In genomic region chr22:45997775-45998637, GRCh38 we compare ENCODE assay signal across 9 cellular contexts. TPM values are rescaled to one million over a fixed set of nuclear protein-coding genes. Genes with fewer than 3 reads are reported as not detected.
DNase-seq lines count a peak whose midpoint lies in the region; ATAC-seq and TF ChIP-seq lines count a peak whose summit lies in the region.
"Had no signal": no experiment of that assay in that cellular context is flagged by ENCODE, and none has a peak within 500 bp of the region (broad histone marks: within the 10 kb centered on the region; RNA-seq: fewer than 3 reads in every experiment).

No MANE protein-coding gene starts in this region.

- POLR2A ChIA-PET in SK-N-SH (lab: Yijun Ruan, JAX) = interaction anchor here (0.5 to 2.7 kb wide), 9 partner anchors 8 to 117 kb away, joined by 3 to 13 read pairs (median 6); no protein-coding TSS in a partner anchor

- H3K4me3 Mint-ChIP-seq in activated T-helper 1 cell treated with anti-CD3 and anti-CD28 coated beads, Interleukin-12 subunit alpha, Interleukin-12 subunit beta, Interleukin-2, Interleukin-4 antibody, amounts not matched to agents 30 ng/mL and 10 ng/mL and 1 ng/mL, durations not matched to agents 14 hours and 24 hours and 36 hours = no peak overlapping the region

- H3K4me2 ChIP-seq in SK-N-SH = peak overlapping the region; percentile 87

- no peaks in the 10 kb centered on the region for H3K36me3 Mint-ChIP-seq in activated T-helper 1 cell treated with anti-CD3 and anti-CD28 coated beads, Interleukin-12 subunit alpha, Interleukin-12 subunit beta, Interleukin-2, Interleukin-4 antibody, amounts not matched to agents 30 ng/mL and 10 ng/mL and 1 ng/mL, durations not matched to agents 14 hours and 24 hours and 36 hours (ENCODE audit: low read depth)

- peaks cover 24% of the 10 kb centered on the region for H3K79me2 ChIP-seq in SK-N-SH (ENCODE audit: insufficient read depth)

- CTCF ChIA-PET in SK-N-SH (lab: Yijun Ruan, JAX) = interaction anchor here (0.6 to 6.5 kb wide), 10 partner anchors 9 to 357 kb away, joined by 3 to 108 read pairs (median 6); no protein-coding TSS in a partner anchor

- peak in 3 of 4 donors; percentile 43 to 50 (median 50) for ATAC-seq in heart left ventricle

- no peak overlapping the region for H2AFZ ChIP-seq in SK-N-SH (ENCODE audit: low read depth)

- TF ChIP-seq POLR2A in heart left ventricle (IDR thresholded peaks at IDR 0.05) = no peak

- TF ChIP-seq RAD21 in SK-N-SH (IDR thresholded peaks at IDR 0.05; ENCODE audit: low read length) = no peak

- TF ChIP-seq CTCF in SK-N-SH (IDR thresholded peaks at IDR 0.05) (no peak), heart left ventricle (IDR thresholded peaks at IDR 0.05) (no peak)

- H3K36me3 ChIP-seq in SK-N-SH (replicated peaks in 1 of 2; ENCODE audit: control insufficient read depth in 1 of 2, insufficient read depth in 2 of 2, low read length in 1 of 2) (no peaks in the 10 kb centered on the region), heart left ventricle (no peaks in the 10 kb centered on the region)

- no peaks in the 10 kb centered on the region for H3K9me3 Mint-ChIP-seq in activated T-helper 1 cell treated with anti-CD3 and anti-CD28 coated beads, Interleukin-12 subunit alpha, Interleukin-12 subunit beta, Interleukin-2, Interleukin-4 antibody, amounts not matched to agents 30 ng/mL and 10 ng/mL and 1 ng/mL, durations not matched to agents 14 hours and 24 hours and 36 hours

- no peak; a peak in 1 of 4 replicates for TF ChIP-seq EP300 in SK-N-SH (IDR thresholded peaks at IDR 0.05; ENCODE audit: borderline replicate concordance in 1 of 2, low read depth in 1 of 2, low read length in 1 of 2)

- peaks cover 2% of the 10 kb centered on the region for H3K27me3 Mint-ChIP-seq in activated T-helper 1 cell treated with anti-CD3 and anti-CD28 coated beads, Interleukin-12 subunit alpha, Interleukin-12 subunit beta, Interleukin-2, Interleukin-4 antibody, amounts not matched to agents 30 ng/mL and 10 ng/mL and 1 ng/mL, durations not matched to agents 14 hours and 24 hours and 36 hours (ENCODE audit: insufficient read depth)

- WGBS in SK-N-SH (ENCODE audit: low lambda C conversion rate) = 77% methylated on average over 13 of the region's 17 CpGs
- WGBS in heart left ventricle, 4 donors = 44 to 65% (median 58%) methylated on average over 13 to 17 of the region's 17 CpGs

- H3K9me3 ChIP-seq in SK-N-SH = no peaks in the 10 kb centered on the region
- H3K9me3 ChIP-seq in heart left ventricle = no peaks in the 10 kb centered on the region

- H4K20me1 ChIP-seq in SK-N-SH (ENCODE audit: insufficient read depth) = no peaks in the 10 kb centered on the region

- peak overlapping the region; percentile 67; the same call in 1 of the 2 replicates for H3K9ac ChIP-seq in SK-N-SH

- peaks cover 11% of the 10 kb centered on the region for H3F3A ChIP-seq in SK-N-SH (replicated peaks; ENCODE audit: insufficient read depth)

- DNase-seq in HCEC 1CT (peak; percentile 63), SK-N-SH (peak; percentile 91), heart left ventricle (peak in 3 of 5 donors; percentile 30 to 62 (median 37)), OCI-M1 (lab: John Stamatoyannopoulos, UW) (no peak), HuH-7.5 (ENCODE audit: low spot score) (no peak), NCI-H510A (lab: John Stamatoyannopoulos, UW) (no peak)
- no peak for DNase-seq in activated T-helper 1 cell treated with anti-CD3 and anti-CD28 coated beads, Interleukin-12 subunit alpha, Interleukin-12 subunit beta, Interleukin-2, Interleukin-4 antibody, amounts not matched to agents 30 ng/mL and 10 ng/mL and 1 ng/mL, durations not matched to agents 14 hours and 24 hours and 36 hours (ENCODE audit: low spot score)

- no peaks in the 10 kb centered on the region for H3K9me2 ChIP-seq in SK-N-SH

- H3K27ac Mint-ChIP-seq in activated T-helper 1 cell treated with anti-CD3 and anti-CD28 coated beads, Interleukin-12 subunit alpha, Interleukin-12 subunit beta, Interleukin-2, Interleukin-4 antibody, amounts not matched to agents 30 ng/mL and 10 ng/mL and 1 ng/mL, durations not matched to agents 14 hours and 24 hours and 36 hours = no peak overlapping the region

- H3K27ac ChIP-seq in SK-N-SH (ENCODE audit: low read depth in 2 of 2, low read length in 1 of 2) (peak overlapping the region; percentile 96 to 97), heart left ventricle (peak overlapping the region; percentile 51 to 97 (median 90)), skin epidermis (peak overlapping the region in 20 of 21 experiments; percentile 48 to 95 (median 82))

- no peaks in the 10 kb centered on the region for H3K4me1 Mint-ChIP-seq in activated T-helper 1 cell treated with anti-CD3 and anti-CD28 coated beads, Interleukin-12 subunit alpha, Interleukin-12 subunit beta, Interleukin-2, Interleukin-4 antibody, amounts not matched to agents 30 ng/mL and 10 ng/mL and 1 ng/mL, durations not matched to agents 14 hours and 24 hours and 36 hours (ENCODE audit: low read depth)

- H3K4me1 ChIP-seq in SK-N-SH (ENCODE audit: control insufficient read depth in 1 of 2, insufficient read depth in 2 of 2, low read depth in 1 of 2, low read length in 1 of 2) = peaks cover 35 to 68% of the 10 kb centered on the region in 2 experiments
- H3K4me1 ChIP-seq in heart left ventricle = peaks cover 26 to 84% (median 77%) of the 10 kb centered on the region in 12 donors

- intact Hi-C loops in heart left ventricle (cut with DNase I) = loop anchor here in 7 of 10 donors (1.0 to 10.0 kb wide), 8 partner anchors 16 to 547 kb away; partner anchors contain the start of genes PKDREJ (in 1 of the 7) and TTC38 (in 1 of the 7)
- intact Hi-C loops in activated T-helper 1 cell treated with anti-CD3 and anti-CD28 coated beads, Interleukin-12 subunit alpha, Interleukin-12 subunit beta, Interleukin-2, Interleukin-4 antibody, amounts not matched to agents 30 ng/mL and 10 ng/mL and 1 ng/mL, durations not matched to agents 14 hours and 24 hours and 36 hours (cut with micrococcal nuclease) = no loop called here

- H3K4me3 ChIP-seq in SK-N-SH (ENCODE audit: low read depth in 2 of 2, low read length in 1 of 2) (peak overlapping the region in 1 of 2 experiments; percentile 26; a peak in 1 of 4 replicates), heart left ventricle (peak overlapping the region in 4 of 12 donors; percentile 1 to 20 (median 10)), skin epidermis (no peak overlapping the region)

- H3K27me3 ChIP-seq in SK-N-SH (ENCODE audit: insufficient read depth) (no peaks in the 10 kb centered on the region), heart left ventricle (no peaks in the 10 kb centered on the region)

TF ChIP-seq in SK-N-SH, 30 proteins besides CTCF, POLR2A, EP300 and RAD21 (continues in another document):
- TF ChIP-seq MEF2A (IDR thresholded peaks at IDR 0.05; ENCODE audit: borderline replicate concordance, low read depth) (no peak), POLR2AphosphoS5 (IDR thresholded peaks at IDR 0.05; ENCODE audit: low read depth, low read length) (no peak; the same call in 1 of the 2 replicates), USF1 (IDR thresholded peaks at IDR 0.05; ENCODE audit: borderline replicate concordance, low read depth) (no peak), JUND (IDR thresholded peaks at IDR 0.05) (no peak), FOSL2 (IDR thresholded peaks at IDR 0.05; ENCODE audit: borderline replicate concordance, low read depth) (no peak), IRF3 (IDR thresholded peaks at IDR 0.05; ENCODE audit: low read depth, low read length) (no peak), ZBTB33 (IDR thresholded peaks at IDR 0.05; ENCODE audit: borderline replicate concordance, low read depth) (no peak), FOXJ3 (CRISPR knock-in tag; IDR thresholded peaks at IDR 0.05) (no peak), TEAD4 (IDR thresholded peaks at IDR 0.05; ENCODE audit: borderline replicate concordance, insufficient read depth) (no peak)

RNA-seq across cellular contexts. Expression of gene WNT7B, which starts 21.0 kb away (rescaled TPM):
- 0.13 TPM in 1 of 2 replicates, not detected in the other for polyA plus RNA-seq in SK-N-SH (2012; rRNA removed)
- polyA plus RNA-seq in SK-N-SH (2012; cell fraction: cytosol; rRNA removed) = 0.01 and 0.20 TPM in 2 replicates
- polyA plus RNA-seq in SK-N-SH (2012; cell fraction: nucleus; rRNA removed) = 0.08 TPM in 2 replicates
- under 1 TPM in 1 of 9 donors, not detected in 8; 0.36 TPM for total RNA-seq in heart left ventricle
- polyA plus RNA-seq in heart left ventricle = not detected
- not detected in 2 replicates for total RNA-seq in activated T-helper 1 cell treated with anti-CD3 and anti-CD28 coated beads, Interleukin-12 subunit alpha, Interleukin-12 subunit beta, Interleukin-2, Interleukin-4 antibody, amounts not matched to agents 30 ng/mL and 10 ng/mL and 1 ng/mL, durations not matched to agents 14 hours and 24 hours and 36 hours
- total RNA-seq: lung microvascular endothelial cell had no signal

Comparison
In these comparisons a context has a peak if more than half of its experiments do, and no peak if none do; other contexts are left out.
1. DNase-seq: peak in HCEC 1CT (single experiment), SK-N-SH (single experiment) and heart left ventricle (3 of 5); none in OCI-M1 (single experiment), activated T-helper 1 cell treated with anti-CD3 and anti-CD28 coated beads, Interleukin-12 subunit alpha, Interleukin-12 subunit beta, Interleukin-2, Interleukin-4 antibody, amounts not matched to agents 30 ng/mL and 10 ng/mL and 1 ng/mL, durations not matched to agents 14 hours and 24 hours and 36 hours (single experiment), HuH-7.5 (single experiment) and NCI-H510A (single experiment).
2. Peak in every context shown above with its lines, with median percentiles within 50 percentile points of each other: H3K27ac ChIP-seq.